In the genomic region with DNA sequence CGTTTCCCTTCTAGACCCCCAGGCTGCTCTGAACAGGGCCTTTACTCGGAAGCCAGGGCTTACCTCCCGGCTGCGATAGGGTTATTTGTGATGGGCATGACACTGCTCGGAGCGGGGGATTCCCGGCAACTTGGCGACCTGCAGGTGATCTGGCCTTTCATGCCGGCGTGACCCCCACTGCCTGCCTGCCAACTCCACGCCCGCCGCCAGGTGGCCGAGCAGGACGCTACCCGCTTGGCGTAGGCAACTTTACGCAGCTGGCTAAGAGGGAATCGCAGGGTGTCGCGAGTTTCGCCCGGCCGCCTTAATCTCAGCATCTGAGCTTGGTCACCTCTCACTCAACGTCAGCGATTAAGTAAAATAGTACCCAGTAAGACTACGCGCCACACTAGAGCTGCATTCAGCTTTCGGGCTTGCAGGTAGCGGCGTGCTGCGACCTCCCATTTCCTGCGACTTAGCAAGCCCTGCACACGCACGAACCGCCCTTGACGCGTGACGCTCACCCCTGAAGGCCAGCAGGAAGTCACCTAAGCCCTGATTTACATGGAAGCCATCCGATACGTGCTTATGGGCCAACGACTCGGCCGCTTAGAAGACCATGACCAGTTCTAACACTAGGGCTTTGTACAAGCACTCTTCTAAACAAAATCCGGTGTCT, we compare ENCODE assay signal across 8 cellular contexts. TPM values are rescaled to one million over a fixed set of nuclear protein-coding genes. Genes with fewer than 3 reads are reported as not detected.
A peak's percentile ranks its signal among the peaks of the same experiment; 100 is the strongest.
DNase-seq lines count a peak whose midpoint lies in the region; ATAC-seq and TF ChIP-seq lines count a peak whose summit lies in the region.

No MANE protein-coding gene starts in this region.

- H3K4me3 ChIP-seq in KMS-11 (IDR thresholded peaks at IDR 0.05; ENCODE audit: insufficient read depth, low read depth, low read length) (no peak overlapping the region), testis (peak overlapping the region; percentile 79 to 92)

- TF ChIP-seq POLR2A in testis (IDR thresholded peaks at IDR 0.05), result no peak

- H3K36me3 ChIP-seq in KMS-11 (ENCODE audit: insufficient read depth) (no peaks in the 10 kb centered on the region), testis (ENCODE audit: low read depth, missing control alignments) (no peaks in the 10 kb centered on the region)

- H3K4me1 ChIP-seq in KMS-11 (ENCODE audit: low read depth, poor library complexity, severe bottlenecking) (peaks cover 19% of the 10 kb centered on the region), testis (peaks cover 7% of the 10 kb centered on the region)

- H3K27me3 ChIP-seq in KMS-11 (ENCODE audit: insufficient read depth, low read depth) (no peaks in the 10 kb centered on the region), testis (no peaks in the 10 kb centered on the region)

- H3K27ac ChIP-seq in KMS-11, result peak overlapping the region; percentile 98
- peak overlapping the region; percentile 91 for H3K27ac ChIP-seq in RWPE1
- peak overlapping the region; percentile 94 to 95 for H3K27ac ChIP-seq in testis

- peak overlapping the region; percentile 90; the same call in 1 of the 2 replicates for H3K4me2 ChIP-seq in KMS-11

- H3K9me3 ChIP-seq in testis, result no peaks in the 10 kb centered on the region

- DNase-seq in ELF-1 (ENCODE audit: low read depth, low spot score) (peak; percentile 94), RWPE1 (ENCODE audit: low spot score) (peak; percentile 64), globus pallidus (ENCODE audit: low spot score) (peak; percentile 61), omental fat pad (ENCODE audit: low spot score) (peak; percentile 69), testis (peak; percentile 82)
- DNase-seq in activated naive CD4-positive, alpha-beta T cell (lab: John Stamatoyannopoulos, UW), result peak; percentile 69 to 81 (median 78)

- H4K20me1 ChIP-seq in KMS-11 (ENCODE audit: insufficient read depth), result no peaks in the 10 kb centered on the region

- ATAC-seq in GM21786 (IDR thresholded peaks at IDR 0.05; ENCODE audit: unreplicated experiment) (peak; percentile 34), omental fat pad (ENCODE audit: low FRiP score) (peak; percentile 39)

- TF ChIP-seq CTCF in KMS-11 (conservative IDR thresholded peaks at IDR 0.05; ENCODE audit: low read depth, low read length), result peak; percentile 74
- peak; percentile 64 for TF ChIP-seq CTCF in RWPE1 (conservative IDR thresholded peaks at IDR 0.05; ENCODE audit: low read depth)
- peak in 1 of 3 donors; percentile 94 for TF ChIP-seq CTCF in omental fat pad (IDR thresholded peaks at IDR 0.05)
- peak; percentile 73 to 90 (median 85) for TF ChIP-seq CTCF in testis (IDR thresholded peaks at IDR 0.05)

- H2AFZ ChIP-seq in KMS-11 (ENCODE audit: low read depth), result peak overlapping the region; percentile 46

- CTCF ChIA-PET in RWPE1 (lab: Yijun Ruan, JAX), result interaction anchor here (0.6 to 1.2 kb wide), 5 partner anchors 12 to 507 kb away, joined by 3 to 5 read pairs (median 4); no protein-coding TSS in a partner anchor

- H3K79me2 ChIP-seq in KMS-11 (ENCODE audit: insufficient read depth, low read depth), result peaks cover 15% of the 10 kb centered on the region; the same call in 1 of the 2 replicates

- POLR2A ChIA-PET in RWPE1 (lab: Yijun Ruan, JAX; ENCODE audit: low non-redundant PET), result interaction anchor here (0.7 to 1.3 kb wide), 5 partner anchors 14 to 638 kb away, joined by 3 to 5 read pairs (median 4); a partner anchor contains a TSS

- WGBS in testis, 2 donors, result 0% methylated on average over 15 to 45 of the region's 45 CpGs

- H3K9ac ChIP-seq in KMS-11, result peak overlapping the region; percentile 97

- intact Hi-C loops in testis (cut with DNase I; ENCODE audit: low total_unique reads), result no loop called here

RNA-seq across cellular contexts. Expression of a gene that starts 33.3 kb away (rescaled TPM):
- total RNA-seq in omental fat pad, result 10 to 100 TPM; 17.2 to 29.7 (median 19.3) TPM
- total RNA-seq in testis, result 10 to 100 TPM; 37.8 to 41.7 TPM
- 117 TPM for polyA plus RNA-seq in testis (ENCODE audit: insufficient read depth, low read depth, low replicate concordance)

RNA-seq across cellular contexts. Expression of a gene that starts 33.5 kb away (rescaled TPM):
- total RNA-seq in omental fat pad (1 to 10 TPM in 1 of 4 donors, under 1 TPM in 2, not detected in 1; 0.36 to 1.6 (median 0.56) TPM), testis (10 to 100 TPM in 1 of 2 donors, 1 to 10 TPM in 1; 5.3 to 11.7 TPM)
- 20.6 TPM for polyA plus RNA-seq in testis (ENCODE audit: insufficient read depth, low read depth, low replicate concordance)

RNA-seq across cellular contexts. Expression of a gene that starts 44.0 kb away (rescaled TPM):
- total RNA-seq in omental fat pad, result not detected
- under 1 TPM in 1 of 2 donors, not detected in 1; 0.39 TPM for total RNA-seq in testis
- 0.20 TPM for polyA plus RNA-seq in testis (ENCODE audit: insufficient read depth, low read depth, low replicate concordance)
